17 cellular contexts compared by ENCODE assay signal in the genomic region with DNA sequence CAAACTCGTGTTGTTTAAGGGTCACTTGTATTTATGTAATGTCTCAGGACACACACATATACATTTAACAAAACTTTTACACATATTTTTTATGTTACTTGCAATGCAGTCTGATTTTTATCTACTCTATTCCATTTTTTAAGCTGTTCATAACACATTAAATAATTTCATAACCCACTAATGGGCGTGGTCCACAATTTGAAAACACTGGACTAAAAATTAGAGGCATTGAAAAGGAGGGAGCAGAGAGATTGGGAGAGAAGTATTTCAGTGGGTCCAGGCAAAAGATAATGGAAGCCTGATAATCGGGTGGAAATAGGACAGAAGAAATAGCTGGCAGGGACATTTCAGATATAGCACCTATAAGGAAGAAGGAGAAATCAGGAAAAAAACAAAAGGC.
"Had no signal": no experiment of that assay in that cellular context is flagged by ENCODE, and none has a peak within 500 bp of the region (broad histone marks: within the 10 kb centered on the region; RNA-seq: fewer than 3 reads in every experiment).

No MANE protein-coding gene starts in this region.

- H3K4me3 ChIP-seq: K562 had no signal

- ATAC-seq: K562 had no signal

- H3K9ac ChIP-seq: KMS-11 had no signal

- H3K9me3 Mint-ChIP-seq: IgD-negative memory B cell had no signal

- H3K4me2 ChIP-seq: KMS-11 had no signal

- DNase-seq: Kasumi-1, NCI-H1048, NCI-H1105, NCI-H1417, NCI-H1436 treated with DMSO at 0.1 percent for 48 hours, NCI-H1694, NCI-H187 treated with DMSO at 0.1 percent for 48 hours, NCI-H2029 treated with DMSO at 0.1 percent for 48 hours, NCI-H345, NCI-H526 treated with DMSO at 0.1 percent for 48 hours, NCI-H748 treated with DMSO at 0.1 percent for 48 hours, RPMI8226, SHP77 had no signal

- H3K27me3 Mint-ChIP-seq: IgD-negative memory B cell had no signal

- H3K27ac ChIP-seq: HL-60, KMS-11 had no signal

- H3K27ac Mint-ChIP-seq: IgD-negative memory B cell had no signal
